ENCODE assay signal across 12 cellular contexts in genomic region chr12:56991319-56991906, GRCh38. TPM values are rescaled to one million over a fixed set of nuclear protein-coding genes. Genes with fewer than 3 reads are reported as not detected.
DNase-seq lines count a peak whose midpoint lies in the region; FAIRE-seq and TF ChIP-seq lines count a peak whose summit lies in the region.
"Had no signal": no experiment of that assay in that cellular context is flagged by ENCODE, and none has a peak within 500 bp of the region (broad histone marks: within the 10 kb centered on the region; RNA-seq: fewer than 3 reads in every experiment).

No MANE protein-coding gene starts in this region.

- peak overlapping the region in 10 of 11 experiments; percentile 15 to 67 (median 56); a peak in 18 of 22 replicates for H3K27ac ChIP-seq in BLaER1 treated with 17β-estradiol and CSF1 and Interleukin-3, amounts not matched to agents 10 nM and 100 nM
- H3K27ac ChIP-seq in KMS-11: peak overlapping the region; percentile 1; the same call in 1 of the 2 replicates
- H3K27ac ChIP-seq in colonic mucosa: peak overlapping the region; percentile 33
- no peak overlapping the region for H3K27ac ChIP-seq in ascending aorta
- H3K27ac ChIP-seq in breast epithelium: peak overlapping the region in 1 of 2 donors; percentile 25
- H3K27ac ChIP-seq: ovary had no signal

- no peaks in the 10 kb centered on the region for H3K9me3 ChIP-seq in BLaER1 treated with 17β-estradiol and CSF1 and Interleukin-3, amounts not matched to agents 10 nM and 100 nM (replicated peaks in 1 of 11)
- H3K9me3 ChIP-seq in colonic mucosa (no peaks in the 10 kb centered on the region), ascending aorta (no peaks in the 10 kb centered on the region), breast epithelium (no peaks in the 10 kb centered on the region)
- H3K9me3 ChIP-seq: ovary had no signal

- peak overlapping the region in 5 of 10 experiments; percentile 17 to 44 (median 22); a peak in 6 of 20 replicates for H3K4me3 ChIP-seq in BLaER1 treated with 17β-estradiol and CSF1 and Interleukin-3, amounts not matched to agents 10 nM and 100 nM
- H3K4me3 ChIP-seq in KMS-11 (IDR thresholded peaks at IDR 0.05; ENCODE audit: insufficient read depth, low read depth, low read length) (no peak overlapping the region), colonic mucosa (no peak overlapping the region), ascending aorta (no peak overlapping the region), breast epithelium (no peak overlapping the region)
- H3K4me3 ChIP-seq: ovary had no signal

- peak overlapping the region; percentile 76 to 94 (median 85) for H3K4me2 ChIP-seq in BLaER1 treated with 17β-estradiol and CSF1 and Interleukin-3, amounts not matched to agents 10 nM and 100 nM
- H3K4me2 ChIP-seq in KMS-11: peak overlapping the region; percentile 24

- H3K27me3 ChIP-seq in BLaER1 treated with 17β-estradiol and CSF1 and Interleukin-3, amounts not matched to agents 10 nM and 100 nM: no peaks in the 10 kb centered on the region
- H3K27me3 ChIP-seq in KMS-11 (ENCODE audit: insufficient read depth, low read depth): no peaks in the 10 kb centered on the region
- H3K27me3 ChIP-seq in colonic mucosa: no peaks in the 10 kb centered on the region
- H3K27me3 ChIP-seq in ascending aorta: no peaks in the 10 kb centered on the region
- no peaks in the 10 kb centered on the region for H3K27me3 ChIP-seq in breast epithelium
- H3K27me3 ChIP-seq: ovary had no signal

- no peak for FAIRE-seq in GM12892 (lab: Jason Lieb, UNC)

- peak; percentile 50 for DNase-seq in colonic mucosa
- DNase-seq in lung microvascular endothelial cell (ENCODE audit: low read depth in 2 of 2): peak; percentile 23 to 70
- DNase-seq in stimulated activated CD4-positive, alpha-beta T cell treated with anti-CD3 and anti-CD28 coated beads, Interleukin-2, amount 100 ng/mL, for 24 hours: no peak
- DNase-seq in GM12892 (ENCODE audit: insufficient read length): no peak
- no peak for DNase-seq in ascending aorta (ENCODE audit: low spot score in 2 of 2)
- DNase-seq in breast epithelium (ENCODE audit: low spot score in 2 of 2): no peak
- DNase-seq: activated CD4-positive, alpha-beta T cell treated with anti-CD3 and anti-CD28 coated beads, Interleukin-2, amount 50 U/mL, for 1 hour; DMS153 had no signal

- H3K4me1 ChIP-seq in BLaER1 treated with 17β-estradiol and CSF1 and Interleukin-3, amounts not matched to agents 10 nM and 100 nM: peaks cover 38 to 68% (median 46%) of the 10 kb centered on the region in 10 experiments
- H3K4me1 ChIP-seq in KMS-11 (ENCODE audit: low read depth, poor library complexity, severe bottlenecking): peaks cover 22% of the 10 kb centered on the region
- no peaks in the 10 kb centered on the region for H3K4me1 ChIP-seq in colonic mucosa
- H3K4me1 ChIP-seq in ascending aorta: no peaks in the 10 kb centered on the region
- H3K4me1 ChIP-seq in breast epithelium: peaks cover 0 to 2% of the 10 kb centered on the region in 2 donors

- no peaks in the 10 kb centered on the region for H3K79me2 ChIP-seq in KMS-11 (ENCODE audit: insufficient read depth, low read depth)

- TF ChIP-seq POLR2A in GM12892 (IDR thresholded peaks at IDR 0.05; ENCODE audit: low read depth, low read length) (no peak), breast epithelium (IDR thresholded peaks at IDR 0.05) (no peak)

- intact Hi-C loops in colonic mucosa (cut with DNase I) (no loop called here), ascending aorta (cut with DNase I) (no loop called here), breast epithelium (cut with DNase I; ENCODE audit: low total_unique reads) (loop anchor here (10.0 kb wide), 1 partner anchor 237 kb away; the partner anchor contains the start of gene PRIM1)

- peak overlapping the region; percentile 20; the same call in 1 of the 2 replicates for H2AFZ ChIP-seq in KMS-11 (ENCODE audit: low read depth)

- H4K20me1 ChIP-seq in BLaER1 treated with 17β-estradiol and CSF1 and Interleukin-3, amounts not matched to agents 10 nM and 100 nM: peaks cover 0 to 19% (median 7%) of the 10 kb centered on the region in 11 experiments; a peak in 6 of 22 replicates
- no peaks in the 10 kb centered on the region for H4K20me1 ChIP-seq in KMS-11 (ENCODE audit: insufficient read depth)

- no peak for TF ChIP-seq CTCF in KMS-11 (conservative IDR thresholded peaks at IDR 0.05; ENCODE audit: low read depth, low read length)
- no peak for TF ChIP-seq CTCF in colonic mucosa (IDR thresholded peaks at IDR 0.05)
- no peak for TF ChIP-seq CTCF in ascending aorta (IDR thresholded peaks at IDR 0.05)
- no peak for TF ChIP-seq CTCF in breast epithelium (IDR thresholded peaks at IDR 0.05)

- H3K9ac ChIP-seq in BLaER1 treated with 17β-estradiol and CSF1 and Interleukin-3, amounts not matched to agents 10 nM and 100 nM: peak overlapping the region in 10 of 11 experiments; percentile 30 to 68 (median 42); a peak in 18 of 22 replicates
- H3K9ac ChIP-seq in KMS-11 (no peak overlapping the region; the same call in 1 of the 2 replicates), colonic mucosa (ENCODE audit: low read depth in 2 of 2, low read length in 2 of 2) (no peak overlapping the region)

- peaks cover 6 to 16% (median 12%) of the 10 kb centered on the region in 11 experiments; a peak in 16 of 22 replicates for H3K36me3 ChIP-seq in BLaER1 treated with 17β-estradiol and CSF1 and Interleukin-3, amounts not matched to agents 10 nM and 100 nM
- H3K36me3 ChIP-seq in KMS-11 (ENCODE audit: insufficient read depth): no peaks in the 10 kb centered on the region
- no peaks in the 10 kb centered on the region for H3K36me3 ChIP-seq in colonic mucosa
- peaks cover 0 to 11% of the 10 kb centered on the region in 2 donors for H3K36me3 ChIP-seq in ascending aorta
- no peaks in the 10 kb centered on the region for H3K36me3 ChIP-seq in breast epithelium
- H3K36me3 ChIP-seq: ovary had no signal

RNA-seq across cellular contexts. Expression of gene ZBTB39, which starts 14.9 kb away (rescaled TPM):
- total RNA-seq in colonic mucosa (1 to 10 TPM; 3.7 to 5.7 TPM), lung microvascular endothelial cell (5.4 and 8.9 TPM in 2 replicates), ascending aorta (5.9 TPM), breast epithelium (1 to 10 TPM; 4.3 to 6.6 (median 6.1) TPM)
- 3.1 TPM for polyA plus RNA-seq in GM12892 (2012; ENCODE audit: missing spikeins)

RNA-seq across cellular contexts. Expression of gene TAC3, which starts 24.9 kb away (rescaled TPM):
- total RNA-seq in colonic mucosa (1 to 10 TPM; 1.9 TPM), lung microvascular endothelial cell (not detected in 2 replicates), ascending aorta (not detected), breast epithelium (not detected)
- 0.49 TPM for polyA plus RNA-seq in GM12892 (2012; ENCODE audit: missing spikeins)
- total RNA-seq: ovary had no signal
- polyA plus RNA-seq: IgD-negative memory B cell had no signal

RNA-seq across cellular contexts. Expression of gene RDH16, which starts 34.0 kb away (rescaled TPM):
- total RNA-seq in colonic mucosa (under 1 TPM; 0.16 to 0.44 TPM), lung microvascular endothelial cell (under 0.01 TPM in 2 replicates), ascending aorta (5.6 TPM), breast epithelium (1 to 10 TPM in 1 of 3 donors, under 1 TPM in 2; 0.48 to 1.3 (median 0.59) TPM)
- polyA plus RNA-seq in GM12892 (2012; ENCODE audit: missing spikeins): 0.08 TPM

RNA-seq across cellular contexts. Expression of gene SDR9C7, which starts 57.2 kb away (rescaled TPM):
- not detected for total RNA-seq in colonic mucosa
- total RNA-seq in lung microvascular endothelial cell: not detected in 2 replicates
- polyA plus RNA-seq in GM12892 (2012; ENCODE audit: missing spikeins): not detected
- total RNA-seq in ascending aorta: not detected
- total RNA-seq in breast epithelium: not detected
- polyA plus RNA-seq: IgD-negative memory B cell had no signal

RNA-seq across cellular contexts. Expression of gene MYO1A, which starts 58.5 kb away (rescaled TPM):
- total RNA-seq in colonic mucosa (100 to 1,000 TPM; 261 to 273 TPM), lung microvascular endothelial cell (not detected in 2 replicates), ascending aorta (not detected), breast epithelium (1 to 10 TPM in 1 of 3 donors, under 1 TPM in 2; 0.15 to 2.2 (median 0.98) TPM)
- polyA plus RNA-seq in GM12892 (2012; ENCODE audit: missing spikeins): 0.40 TPM
- polyA plus RNA-seq: IgD-negative memory B cell had no signal

Comparison
In these comparisons a context has a peak if more than half of its experiments do, and no peak if none do; other contexts are left out.
1. H3K27ac ChIP-seq: peak in BLaER1 treated with 17β-estradiol and CSF1 and Interleukin-3, amounts not matched to agents 10 nM and 100 nM (10 of 11), KMS-11 (single experiment) and colonic mucosa (single experiment); none in ascending aorta (0 of 2).
2. H3K9ac ChIP-seq: peak in BLaER1 treated with 17β-estradiol and CSF1 and Interleukin-3, amounts not matched to agents 10 nM and 100 nM (10 of 11); none in KMS-11 (single experiment) and colonic mucosa (0 of 2).
3. DNase-seq: peak in colonic mucosa (single experiment) and lung microvascular endothelial cell (2 of 2); none in stimulated activated CD4-positive, alpha-beta T cell treated with anti-CD3 and anti-CD28 coated beads, Interleukin-2, amount 100 ng/mL, for 24 hours (0 of 2), GM12892 (single experiment), ascending aorta (0 of 2) and breast epithelium (0 of 2).